21 cellular contexts compared by ENCODE assay signal in the genomic region with DNA sequence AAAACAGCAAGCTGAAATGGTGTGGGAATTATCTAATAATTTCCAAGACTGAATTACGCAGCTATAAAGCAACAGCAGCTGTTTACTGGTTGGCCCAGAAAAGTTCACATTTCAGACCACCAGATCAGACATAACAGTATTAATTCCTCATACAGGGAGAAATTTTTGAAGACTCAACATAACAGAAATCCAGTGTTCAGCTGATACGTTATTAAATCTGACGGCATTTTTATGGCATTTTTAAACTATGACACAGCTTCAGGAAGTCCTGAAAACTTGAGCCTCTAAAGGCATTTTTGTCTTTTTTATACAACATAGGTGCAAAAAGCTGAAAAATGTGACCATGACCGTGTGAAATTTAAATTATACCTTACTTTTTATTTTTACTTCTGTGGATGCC.
DNase-seq lines count a peak whose midpoint lies in the region; ATAC-seq and TF ChIP-seq lines count a peak whose summit lies in the region.
"Had no signal": no experiment of that assay in that cellular context is flagged by ENCODE, and none has a peak within 500 bp of the region (broad histone marks: within the 10 kb centered on the region; RNA-seq: fewer than 3 reads in every experiment).

No MANE protein-coding gene starts in this region.

- no peak overlapping the region for H3K14ac ChIP-seq in IMR-90 (replicated peaks; ENCODE audit: low read depth, low read length)

- H3K27ac ChIP-seq in A673 (ENCODE audit: low read depth, low read length, poor library complexity, severe bottlenecking), result peak overlapping the region; percentile 29
- H3K27ac ChIP-seq in IMR-90 (ENCODE audit: insufficient read depth, low read length), result no peak overlapping the region
- peak overlapping the region in 1 of 2 donors; percentile 31 for H3K27ac ChIP-seq in uterus
- H3K27ac ChIP-seq: KMS-11 had no signal

- peak; percentile 64 for ATAC-seq in IMR-90 (ENCODE audit: low read depth)
- no peak for ATAC-seq in GM18870 (IDR thresholded peaks at IDR 0.05; ENCODE audit: unreplicated experiment)
- no peak for ATAC-seq in activated naive CD4-positive, alpha-beta T cell treated with anti-CD3 and anti-CD28 coated beads, Interleukin-2, amount 50 U/mL, for 72 hours
- ATAC-seq: left lobe of liver, Panc1 had no signal

- H4K8ac ChIP-seq in IMR-90 (ENCODE audit: low read depth in 2 of 2, low read length in 2 of 2), result peak overlapping the region in 1 of 2 experiments; percentile 40; a peak in 1 of 4 replicates

- DNase-seq in A673 (ENCODE audit: low spot score) (no peak), IMR-90 (peak; percentile 65), choroid plexus epithelial cell (ENCODE audit: low read depth) (peak; percentile 48), myocyte (ENCODE audit: low read depth) (peak; percentile 44), uterus (no peak)
- no peak for DNase-seq in stimulated activated naive CD4-positive, alpha-beta T cell treated with Interleukin-2 at 50 U/mL for 16 hours (lab: John Stamatoyannopoulos, UW)
- no peak for DNase-seq in activated naive CD4-positive, alpha-beta T cell treated with anti-CD3 and anti-CD28 coated beads, Interleukin-2, amount 50 U/mL, for 72 hours (ENCODE audit: low spot score in 2 of 2)
- DNase-seq: activated B cell treated with CpG ODN at 0.5 μM for 24 hours; activated CD4-positive, alpha-beta memory T cell treated with anti-CD3 and anti-CD28 coated beads, Interleukin-2, amount 10 ng/mL, durations not matched to agents 7 days and 5 days; activated naive CD4-positive, alpha-beta T cell; anterior cingulate cortex; Caco-2; effector CD4-positive, alpha-beta T cell; NCI-H1092; NCI-H2029 treated with DMSO at 0.1 percent for 48 hours; stimulated activated CD4-positive, alpha-beta T cell treated with anti-CD3 and anti-CD28 coated beads, Interleukin-12 subunit alpha, Interleukin-12 subunit beta, amount 100 ng/mL, for 4 hours had no signal

- no peaks in the 10 kb centered on the region for H3K36me3 Mint-ChIP-seq in activated naive CD4-positive, alpha-beta T cell treated with anti-CD3 and anti-CD28 coated beads, Interleukin-2, amount 50 U/mL, for 72 hours

- in situ Hi-C loops in IMR-90 (cut with MboI; ENCODE audit: low sequenced_read_pairs), result no loop called here

- no peak overlapping the region for H4K91ac ChIP-seq in IMR-90 (ENCODE audit: insufficient read depth, low read depth, low read length)

- no peak overlapping the region for H3K9ac ChIP-seq in IMR-90 (ENCODE audit: low read depth, low read length)
- H3K9ac ChIP-seq: KMS-11 had no signal

- POLR2A ChIA-PET in A673 (lab: Charles Lee; ENCODE audit: low non-redundant PET), result no interaction called here
- POLR2A ChIA-PET in IMR-90 (lab: Charles Lee; ENCODE audit: unreplicated experiment), result no interaction called here

- H2BK120ac ChIP-seq in IMR-90 (ENCODE audit: low read depth, low read length), result no peak overlapping the region

- intact Hi-C loops in A673 (cut with micrococcal nuclease; ENCODE audit: unreplicated experiment), result loop anchor here (10.0 kb wide), 2 partner anchors 85 to 175 kb away; no protein-coding TSS in a partner anchor
- intact Hi-C loops in IMR-90 (cut with micrococcal nuclease), result no loop called here
- intact Hi-C loops in uterus (cut with DNase I; ENCODE audit: low total_unique reads), result no loop called here

- no peak overlapping the region for H2BK20ac ChIP-seq in IMR-90 (ENCODE audit: low read depth, low read length)

- H3K79me1 ChIP-seq in IMR-90 (ENCODE audit: low read depth in 1 of 2, low read length in 2 of 2), result peaks cover 12 to 24% of the 10 kb centered on the region in 2 experiments; a peak in 3 of 4 replicates

- CTCF ChIA-PET in A673 (lab: Charles Lee), result no interaction called here
- CTCF ChIA-PET in IMR-90 (lab: Yijun Ruan, JAX), result interaction anchor here (0.9 kb wide), 1 partner anchor 46 kb away, joined by 4 read pairs; no protein-coding TSS in a partner anchor

- no peak overlapping the region for H3K23ac ChIP-seq in IMR-90 (ENCODE audit: low read depth, low read length)

- peak overlapping the region; percentile 64 for H2BK5ac ChIP-seq in IMR-90 (ENCODE audit: low read depth, low read length, poor library complexity, severe bottlenecking)

- no peak for TF ChIP-seq RAD21 in IMR-90 (IDR thresholded peaks at IDR 0.05; ENCODE audit: low read length)

- BruUV-seq in A673 (replicated peaks; lab: Mats Ljungman, UMichigan) (no TSS peak), IMR-90 (replicated peaks; lab: Mats Ljungman, UMichigan) (no TSS peak)

- H3K18ac ChIP-seq in IMR-90 (ENCODE audit: low read depth, low read length), result no peak overlapping the region; the same call in 1 of the 2 replicates

- no peaks in the 10 kb centered on the region; the same call in 1 of the 2 replicates for H3K9me1 ChIP-seq in IMR-90 (ENCODE audit: insufficient read depth, low read length)

- TF ChIP-seq CTCF in A673 (conservative IDR thresholded peaks at IDR 0.05; ENCODE audit: low read depth, low read length), result no peak
- no peak for TF ChIP-seq CTCF in IMR-90 (conservative IDR thresholded peaks at IDR 0.05; ENCODE audit: low read depth, low read length)
- TF ChIP-seq CTCF in choroid plexus epithelial cell (conservative IDR thresholded peaks at IDR 0.05; ENCODE audit: low read depth, low read length), result no peak
- no peak for TF ChIP-seq CTCF in uterus (IDR thresholded peaks at IDR 0.05)

- no peak overlapping the region for H3K4me3 ChIP-seq in A673 (ENCODE audit: low read depth, low read length, poor library complexity, severe bottlenecking)
- H3K4me3 ChIP-seq in IMR-90 (ENCODE audit: insufficient read depth, low read depth, low read length), result no peak overlapping the region
- no peak overlapping the region for H3K4me3 ChIP-seq in choroid plexus epithelial cell (ENCODE audit: low read depth, low read length)
- H3K4me3 ChIP-seq in uterus, result no peak overlapping the region

- H2BK15ac ChIP-seq in IMR-90 (ENCODE audit: low read depth, low read length), result no peak overlapping the region

- no peak overlapping the region for H2AK9ac ChIP-seq in IMR-90 (replicated peaks; ENCODE audit: low read depth, low read length, poor library complexity)

- H3K36me3 ChIP-seq in A673 (ENCODE audit: insufficient read depth, low read length, poor library complexity, severe bottlenecking) (no peaks in the 10 kb centered on the region), IMR-90 (ENCODE audit: control insufficient read depth, insufficient read depth, low read length) (no peaks in the 10 kb centered on the region), uterus (no peaks in the 10 kb centered on the region)

- no peak for TF ChIP-seq POLR2A in IMR-90 (IDR thresholded peaks at IDR 0.05; ENCODE audit: low read depth, low read length)
- TF ChIP-seq POLR2A in uterus (IDR thresholded peaks at IDR 0.05), result no peak

- H3K56ac ChIP-seq in IMR-90 (ENCODE audit: extremely low read depth, insufficient read depth, low read length), result no peak overlapping the region

- H3K4me1 ChIP-seq in A673 (ENCODE audit: insufficient read depth, low read length, poor library complexity, severe bottlenecking) (peaks cover 27% of the 10 kb centered on the region), IMR-90 (ENCODE audit: control insufficient read depth, insufficient read depth, low read length) (peaks cover 3% of the 10 kb centered on the region; the same call in 1 of the 2 replicates), uterus (no peaks in the 10 kb centered on the region)
- H3K4me1 ChIP-seq: Caco-2 had no signal

- H3K9me3 Mint-ChIP-seq in activated naive CD4-positive, alpha-beta T cell treated with anti-CD3 and anti-CD28 coated beads, Interleukin-2, amount 50 U/mL, for 72 hours, result no peaks in the 10 kb centered on the region
- H3K9me3 Mint-ChIP-seq: activated B cell treated with CpG ODN at 0.5 μM for 24 hours; activated CD4-positive, alpha-beta memory T cell treated with anti-CD3 and anti-CD28 coated beads, Interleukin-2, amount 10 ng/mL, durations not matched to agents 7 days and 5 days; central memory CD8-positive, alpha-beta T cell had no signal

- H4K20me1 ChIP-seq in IMR-90 (ENCODE audit: insufficient read depth, low read length), result peaks cover 3% of the 10 kb centered on the region

- H3K4me2 ChIP-seq in IMR-90 (ENCODE audit: low read depth, low read length), result peak overlapping the region; percentile 20; the same call in 1 of the 2 replicates
- H3K4me2 ChIP-seq: KMS-11 had no signal

- no peak overlapping the region for H2AFZ ChIP-seq in IMR-90 (replicated peaks; ENCODE audit: low read length, poor library complexity)

- H3K27me3 ChIP-seq in A673 (replicated peaks; ENCODE audit: insufficient read depth, low read depth, low read length, poor library complexity) (no peaks in the 10 kb centered on the region), IMR-90 (ENCODE audit: control insufficient read depth, insufficient read depth, low read length) (no peaks in the 10 kb centered on the region), uterus (no peaks in the 10 kb centered on the region)

- no peak overlapping the region for H3K27ac Mint-ChIP-seq in activated naive CD4-positive, alpha-beta T cell treated with anti-CD3 and anti-CD28 coated beads, Interleukin-2, amount 50 U/mL, for 72 hours
- H3K27ac Mint-ChIP-seq: activated B cell treated with CpG ODN at 0.5 μM for 24 hours; activated CD4-positive, alpha-beta memory T cell treated with anti-CD3 and anti-CD28 coated beads, Interleukin-2, amount 10 ng/mL, durations not matched to agents 7 days and 5 days had no signal

- H4K5ac ChIP-seq in IMR-90 (ENCODE audit: low read depth, low read length), result no peak overlapping the region

- no peak overlapping the region for H2AK5ac ChIP-seq in IMR-90 (ENCODE audit: low read depth, low read length)

- WGBS in IMR-90 (ENCODE audit: extremely low coverage in 2 of 2, insufficient read length in 1 of 2), 2 experiments, result 40% methylated on average over 1 of the region's 4 CpGs; no CpG with 5 or more reads in 1 of the 2 experiments

- dilution Hi-C loops in IMR-90 (cut with HindIII; ENCODE audit: low sequenced_read_pairs, unreplicated experiment), result no loop called here

- H3K9me3 ChIP-seq in A673 (ENCODE audit: low read depth, low read length, poor library complexity, severe bottlenecking), result no peaks in the 10 kb centered on the region
- no peaks in the 10 kb centered on the region for H3K9me3 ChIP-seq in IMR-90 (ENCODE audit: control insufficient read depth, insufficient read depth, low read length)
- H3K9me3 ChIP-seq in uterus, result no peaks in the 10 kb centered on the region
- H3K9me3 ChIP-seq: Caco-2 had no signal

- H3K4ac ChIP-seq in IMR-90 (ENCODE audit: low read depth, low read length), result no peak overlapping the region

TF ChIP-seq in IMR-90, 13 proteins besides CTCF, POLR2A, EP300 and RAD21 (continues in another document):
- TF ChIP-seq RFX5 (IDR thresholded peaks at IDR 0.05; ENCODE audit: low read depth, low read length), result no peak
- no peak for TF ChIP-seq MAZ (IDR thresholded peaks at IDR 0.05; ENCODE audit: borderline replicate concordance, low read depth, low read length)
- TF ChIP-seq MAFK (IDR thresholded peaks at IDR 0.05; ENCODE audit: low read depth, low read length), result no peak
- no peak for TF ChIP-seq BHLHE40 (IDR thresholded peaks at IDR 0.05; ENCODE audit: low read depth, low read length)

Comparison
In these comparisons a context has a peak if more than half of its experiments do, and no peak if none do; other contexts are left out.
1. DNase-seq: peak in IMR-90 (single experiment), choroid plexus epithelial cell (single experiment) and myocyte (single experiment); none in A673 (single experiment), stimulated activated naive CD4-positive, alpha-beta T cell treated with Interleukin-2 at 50 U/mL for 16 hours (single experiment), uterus (0 of 2) and activated naive CD4-positive, alpha-beta T cell treated with anti-CD3 and anti-CD28 coated beads, Interleukin-2, amount 50 U/mL, for 72 hours (0 of 2).